Comparison of ENCODE assay signal across 11 cellular contexts in the genomic region with DNA sequence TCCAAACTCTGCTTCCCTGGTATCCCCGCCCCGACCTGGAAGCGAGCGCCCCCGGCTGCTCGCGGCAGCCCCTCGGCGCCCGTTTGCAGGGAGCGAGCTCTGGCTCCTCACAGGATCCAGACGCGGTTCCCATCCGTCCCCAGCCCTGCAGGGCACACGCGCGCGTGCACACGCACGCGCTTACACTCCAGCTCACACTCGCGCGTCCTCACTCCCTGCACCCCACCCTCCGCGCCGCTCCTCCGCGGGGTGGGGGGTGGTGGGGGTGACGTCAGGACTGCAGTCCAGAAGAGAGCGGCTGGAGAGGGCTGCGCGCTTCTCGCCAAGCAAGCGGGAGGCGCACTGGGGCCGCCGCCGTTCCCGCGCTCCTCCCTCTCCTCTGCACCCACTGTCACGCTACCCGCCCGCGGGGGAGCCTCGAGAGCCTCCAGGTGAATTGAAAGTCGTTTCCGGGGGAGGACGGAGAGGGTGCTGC.
A peak's percentile ranks its signal among the peaks of the same experiment; 100 is the strongest.
DNase-seq lines count a peak whose midpoint lies in the region; ATAC-seq, FAIRE-seq and TF ChIP-seq lines count a peak whose summit lies in the region.
"Had no signal": no experiment of that assay in that cellular context is flagged by ENCODE, and none has a peak within 500 bp of the region (broad histone marks: within the 10 kb centered on the region; RNA-seq: fewer than 3 reads in every experiment).

No MANE protein-coding gene starts in this region.

- H3K4me1 ChIP-seq in astrocyte (ENCODE audit: insufficient read depth, low read length) (no peaks in the 10 kb centered on the region), lower lobe of right lung (peaks cover 11% of the 10 kb centered on the region), thoracic aorta (ENCODE audit: control insufficient read depth in 1 of 2, low read depth in 2 of 2) (peaks cover 0 to 15% of the 10 kb centered on the region in 2 donors)
- H3K4me1 ChIP-seq: BE2C had no signal

- H2AFZ ChIP-seq in astrocyte (ENCODE audit: low read depth, low read length), result no peak overlapping the region

- no peak overlapping the region for H3K27ac ChIP-seq in astrocyte (ENCODE audit: low read depth, low read length)
- H3K27ac ChIP-seq in lower lobe of right lung, result no peak overlapping the region
- H3K27ac ChIP-seq in thoracic aorta, result no peak overlapping the region

- H3K79me2 ChIP-seq in astrocyte (ENCODE audit: insufficient read depth, low read length), result no peaks in the 10 kb centered on the region

- H3K4me3 ChIP-seq in astrocyte (ENCODE audit: insufficient read depth, low read depth, low read length) (no peak overlapping the region), lower lobe of right lung (peak overlapping the region; percentile 29), thoracic aorta (peak overlapping the region; percentile 43)
- H3K4me3 ChIP-seq: K562 had no signal

- peak overlapping the region; percentile 46 for H3K4me2 ChIP-seq in astrocyte (ENCODE audit: low read length)

- FAIRE-seq in astrocyte (lab: Jason Lieb, UNC), result no peak
- FAIRE-seq: endothelial cell of umbilical vein, K562 had no signal

- intact Hi-C loops in lower lobe of right lung (cut with DNase I), result no loop called here

- no peak overlapping the region for H3K9ac ChIP-seq in astrocyte (ENCODE audit: low read length)

- H3K27me3 ChIP-seq in astrocyte (ENCODE audit: insufficient read depth, low read length) (peaks cover 29% of the 10 kb centered on the region), lower lobe of right lung (ENCODE audit: low read depth) (peaks cover 56% of the 10 kb centered on the region), thoracic aorta (replicated peaks; ENCODE audit: insufficient read depth) (peaks cover 4% of the 10 kb centered on the region)

- H3K9me3 ChIP-seq in astrocyte (ENCODE audit: insufficient read depth, low read depth, low read length) (no peaks in the 10 kb centered on the region), lower lobe of right lung (no peaks in the 10 kb centered on the region), thoracic aorta (no peaks in the 10 kb centered on the region)
- H3K9me3 ChIP-seq: BE2C had no signal

- no peaks in the 10 kb centered on the region for H3K36me3 Mint-ChIP-seq in activated naive CD4-positive, alpha-beta T cell treated with anti-CD3 and anti-CD28 coated beads, Interleukin-2, amount 50 U/mL, for 24 hours
- H3K36me3 Mint-ChIP-seq in astrocyte (ENCODE audit: low read depth, unreplicated experiment), result no peaks in the 10 kb centered on the region

- no peak for TF ChIP-seq CTCF in astrocyte (IDR thresholded peaks at IDR 0.05; ENCODE audit: insufficient read depth, low read depth, low read length)
- no peak for TF ChIP-seq CTCF in lower lobe of right lung (IDR thresholded peaks at IDR 0.05)
- TF ChIP-seq CTCF in thoracic aorta (IDR thresholded peaks at IDR 0.05), result no peak

- H3K27me3 Mint-ChIP-seq in activated naive CD4-positive, alpha-beta T cell treated with anti-CD3 and anti-CD28 coated beads, Interleukin-2, amount 50 U/mL, for 24 hours, result peaks cover 37% of the 10 kb centered on the region
- peaks cover 72% of the 10 kb centered on the region for H3K27me3 Mint-ChIP-seq in astrocyte (ENCODE audit: low read depth, unreplicated experiment)

- ATAC-seq in lower lobe of right lung (no peak), thoracic aorta (ENCODE audit: insufficient number of reproducible peaks, low FRiP score, low read depth) (no peak), HG03097 (IDR thresholded peaks at IDR 0.05; ENCODE audit: low FRiP score, unreplicated experiment) (no peak)
- ATAC-seq: K562 had no signal

- no peak for DNase-seq in activated naive CD4-positive, alpha-beta T cell treated with anti-CD3 and anti-CD28 coated beads, Interleukin-2, amount 50 U/mL, for 16 hours
- DNase-seq in astrocyte (ENCODE audit: low read depth), result no peak
- peak; percentile 45 for DNase-seq in lower lobe of right lung
- DNase-seq in thoracic aorta (ENCODE audit: low spot score), result no peak
- no peak for DNase-seq in GOT3 (lab: John Stamatoyannopoulos, UW)
- no peak for DNase-seq in NCI-H345 treated with DMSO at 0.1 percent for 48 hours (lab: John Stamatoyannopoulos, UW; ENCODE audit: unreplicated experiment)
- DNase-seq: BE2C had no signal

- no peak overlapping the region for H3K27ac Mint-ChIP-seq in activated naive CD4-positive, alpha-beta T cell treated with anti-CD3 and anti-CD28 coated beads, Interleukin-2, amount 50 U/mL, for 24 hours
- H3K27ac Mint-ChIP-seq in astrocyte (ENCODE audit: unreplicated experiment), result no peak overlapping the region

- H3K36me3 ChIP-seq in astrocyte (ENCODE audit: insufficient read depth, low read length) (no peaks in the 10 kb centered on the region), lower lobe of right lung (no peaks in the 10 kb centered on the region), thoracic aorta (no peaks in the 10 kb centered on the region)
- H3K36me3 ChIP-seq: BE2C had no signal

- no peaks in the 10 kb centered on the region for H3K9me3 Mint-ChIP-seq in activated naive CD4-positive, alpha-beta T cell treated with anti-CD3 and anti-CD28 coated beads, Interleukin-2, amount 50 U/mL, for 24 hours
- no peaks in the 10 kb centered on the region for H3K9me3 Mint-ChIP-seq in astrocyte (ENCODE audit: unreplicated experiment)

- H3K4me1 Mint-ChIP-seq in activated naive CD4-positive, alpha-beta T cell treated with anti-CD3 and anti-CD28 coated beads, Interleukin-2, amount 50 U/mL, for 24 hours, result peaks cover 14% of the 10 kb centered on the region
- H3K4me1 Mint-ChIP-seq in astrocyte (ENCODE audit: low read depth, unreplicated experiment), result peaks cover 3% of the 10 kb centered on the region

- no peaks in the 10 kb centered on the region for H4K20me1 ChIP-seq in astrocyte (ENCODE audit: insufficient read depth, low read length)

- H3K4me3 Mint-ChIP-seq in activated naive CD4-positive, alpha-beta T cell treated with anti-CD3 and anti-CD28 coated beads, Interleukin-2, amount 50 U/mL, for 24 hours, result peak overlapping the region; percentile 19
- peak overlapping the region; percentile 74 for H3K4me3 Mint-ChIP-seq in astrocyte (ENCODE audit: unreplicated experiment)
